In genomic region chr11:13462928-13463778, GRCh38 we compare ENCODE assay signal across 8 cellular contexts.
DNase-seq lines count a peak whose midpoint lies in the region; ATAC-seq lines count a peak whose summit lies in the region.

Gene BTBD10, minus strand, starts transcription at chr11:13463222. Its CDS starts 18,098 bp downstream, at chr11:13445124.

- H3K9me3 ChIP-seq in BLaER1 treated with 17β-estradiol and CSF1 and Interleukin-3, amounts not matched to agents 10 nM and 100 nM (replicated peaks in 1 of 11), result peaks cover 0 to 9% (median 6%) of the 10 kb centered on the region in 11 experiments; a peak in 5 of 22 replicates

- H3K36me3 ChIP-seq in BLaER1 treated with 17β-estradiol and CSF1 and Interleukin-3, amounts not matched to agents 10 nM and 100 nM, result peaks cover 0 to 19% (median 7%) of the 10 kb centered on the region in 11 experiments; a peak in 12 of 22 replicates

- ATAC-seq in GM19328 (IDR thresholded peaks at IDR 0.05; ENCODE audit: unreplicated experiment) (peak; percentile 96), HG03469 (IDR thresholded peaks at IDR 0.05; ENCODE audit: unreplicated experiment) (peak; percentile 97)

- DNase-seq in NCI-H526 (lab: John Stamatoyannopoulos, UW), result peak; percentile 93 to 99
- DNase-seq in activated CD4-positive, alpha-beta T cell treated with anti-CD3 and anti-CD28 coated beads for 48 hours, result peak; percentile 93
- peak; percentile 74 to 88 (median 84) for DNase-seq in stimulated activated CD4-positive, alpha-beta T cell treated with anti-CD3 and anti-CD28 coated beads, Interleukin-1b, Interleukin-23, amount 100 ng/mL, for 24 hours (ENCODE audit: low read depth in 4 of 4, low spot score in 1 of 4)

- peak within 1 kb of the TSS; percentile 78 to 98 (median 92) for H3K4me3 ChIP-seq in BLaER1 treated with 17β-estradiol and CSF1 and Interleukin-3, amounts not matched to agents 10 nM and 100 nM

- H3K27me3 ChIP-seq in BLaER1 treated with 17β-estradiol and CSF1 and Interleukin-3, amounts not matched to agents 10 nM and 100 nM, result no peaks in the 10 kb centered on the region
- no peaks in the 10 kb centered on the region for H3K27me3 ChIP-seq in layer of hippocampus (ENCODE audit: control insufficient read depth, insufficient read depth, low read length)

- H3K9ac ChIP-seq in BLaER1 treated with 17β-estradiol and CSF1 and Interleukin-3, amounts not matched to agents 10 nM and 100 nM, result peak within 1 kb of the TSS; percentile 87 to 92 (median 91)

- H4K20me1 ChIP-seq in BLaER1 treated with 17β-estradiol and CSF1 and Interleukin-3, amounts not matched to agents 10 nM and 100 nM, result peaks cover 0 to 27% (median 5%) of the 10 kb centered on the region in 11 experiments; a peak in 6 of 22 replicates

- H3K4me1 ChIP-seq in BLaER1 treated with 17β-estradiol and CSF1 and Interleukin-3, amounts not matched to agents 10 nM and 100 nM, result peaks cover 22 to 38% (median 29%) of the 10 kb centered on the region in 10 experiments

- H3K27ac ChIP-seq in BLaER1 treated with 17β-estradiol and CSF1 and Interleukin-3, amounts not matched to agents 10 nM and 100 nM, result peak within 1 kb of the TSS; percentile 76 to 93 (median 88)
- peak within 1 kb of the TSS; percentile 77 for H3K27ac ChIP-seq in cingulate gyrus (ENCODE audit: low read depth, low read length)
- peak within 1 kb of the TSS; percentile 72 for H3K27ac ChIP-seq in layer of hippocampus (ENCODE audit: low read depth, low read length)

- H3K4me2 ChIP-seq in BLaER1 treated with 17β-estradiol and CSF1 and Interleukin-3, amounts not matched to agents 10 nM and 100 nM, result peak within 1 kb of the TSS; percentile 79 to 95 (median 91)

Comparison
In these comparisons a context has a peak if more than half of its experiments do, and no peak if none do; other contexts are left out.
1. Peak in every context shown above with its lines: DNase-seq, ATAC-seq, H3K4me3 ChIP-seq and H3K27ac ChIP-seq.